Comparison of ENCODE assay signal across 19 cellular contexts in genomic region chr17:74116087-74116717, GRCh38.
DNase-seq lines count a peak whose midpoint lies in the region; ATAC-seq lines count a peak whose summit lies in the region.
"Had no signal": no experiment of that assay in that cellular context is flagged by ENCODE, and none has a peak within 500 bp of the region (broad histone marks: within the 10 kb centered on the region; RNA-seq: fewer than 3 reads in every experiment).

No MANE protein-coding gene starts in this region.

- ATAC-seq in HG02870 (IDR thresholded peaks at IDR 0.05; ENCODE audit: unreplicated experiment) (no peak), HG03521 (IDR thresholded peaks at IDR 0.05; ENCODE audit: unreplicated experiment) (no peak)
- ATAC-seq: activated CD4-positive, alpha-beta T cell treated with anti-CD3 and anti-CD28 coated beads for 36 hours; GM12878; T-helper 17 cell had no signal

- DNase-seq in A172 (ENCODE audit: low spot score), result peak; percentile 91
- peak; percentile 60 for DNase-seq in DMS79 treated with DMSO at 0.1 percent for 48 hours (lab: John Stamatoyannopoulos, UW)
- peak; percentile 87 for DNase-seq in NCI-H69 (lab: John Stamatoyannopoulos, UW)
- DNase-seq in iPS-NIHi7 (ENCODE audit: extremely low spot score), result peak; percentile 70
- DNase-seq in activated CD4-positive, alpha-beta T cell treated with anti-CD3 and anti-CD28 coated beads, Interleukin-2, amount 50 U/mL, for 4 hours, result no peak
- no peak for DNase-seq in T-helper 2 cell
- DNase-seq: activated CD4-positive, alpha-beta T cell treated with anti-CD3 and anti-CD28 coated beads for 36 hours; activated T-cell treated with anti-CD3 and anti-CD28 coated beads, Interleukin-2, amount 50 U/mL, for 24 hours; aorta; effector CD4-positive, alpha-beta T cell; EL; foreskin fibroblast; islet precursor cell; MV-4-11; stimulated activated CD4-positive, alpha-beta T cell treated with anti-CD3 and anti-CD28 coated beads, Interleukin-15, amount 100 ng/mL, for 24 hours; T-helper 17 cell had no signal

Comparison
In these comparisons a context has a peak if more than half of its experiments do, and no peak if none do; other contexts are left out.
1. DNase-seq: peak in A172 (single experiment), DMS79 treated with DMSO at 0.1 percent for 48 hours (single experiment), NCI-H69 (single experiment) and iPS-NIHi7 (single experiment); none in activated CD4-positive, alpha-beta T cell treated with anti-CD3 and anti-CD28 coated beads, Interleukin-2, amount 50 U/mL, for 4 hours (0 of 2) and T-helper 2 cell (0 of 5).